Comparison of ENCODE assay signal across 1 cellular context in genomic region chr5:172162348-172162747, GRCh38.
TF ChIP-seq lines count a peak whose summit lies in the region.

No MANE protein-coding gene starts in this region.

TF ChIP-seq in GM23338, 12 proteins besides CTCF, POLR2A, EP300 and RAD21 (continued from another document):
- TF ChIP-seq REST (IDR thresholded peaks at IDR 0.05; ENCODE audit: unreplicated experiment) = no peak
